39 cellular contexts compared by ENCODE assay signal in genomic region chr4:183068502-183068901, GRCh38.
"Had no signal": no experiment of that assay in that cellular context is flagged by ENCODE, and none has a peak within 500 bp of the region (broad histone marks: within the 10 kb centered on the region; RNA-seq: fewer than 3 reads in every experiment).

No MANE protein-coding gene starts in this region.

- H3K27me3 ChIP-seq: adrenal gland, ascending aorta, body of pancreas, brain microvascular endothelial cell, breast epithelium, cardiac muscle cell had no signal

- ATAC-seq: activated naive CD4-positive, alpha-beta T cell treated with anti-CD3 and anti-CD28 coated beads, Interleukin-2, amount 50 U/mL, for 72 hours; activated naive CD8-positive, alpha-beta T cell treated with anti-CD3 and anti-CD28 coated beads, Interleukin-2, amount 50 U/mL, for 24 hours; activated T-cell treated with anti-CD3 and anti-CD28 coated beads, Interleukin-2, amount 50 U/mL, for 4 hours; activated T-cell treated with anti-CD3 and anti-CD28 coated beads, Interleukin-2, amount 50 U/mL, for 72 hours; activated T-helper 17 cell treated with anti-CD3 and anti-CD28 coated beads, Interleukin-2, amount 50 U/mL, for 72 hours; body of pancreas had no signal

- H3K9me3 ChIP-seq: adrenal gland, ascending aorta, body of pancreas had no signal

- H3K27ac Mint-ChIP-seq: activated naive CD4-positive, alpha-beta T cell treated with anti-CD3 and anti-CD28 coated beads for 36 hours; activated naive CD4-positive, alpha-beta T cell treated with anti-CD3 and anti-CD28 coated beads, Interleukin-2, amount 10 ng/mL, durations not matched to agents 7 days and 5 days; activated naive CD4-positive, alpha-beta T cell treated with anti-CD3 and anti-CD28 coated beads, Interleukin-2, amount 50 U/mL, for 24 hours; activated naive CD4-positive, alpha-beta T cell treated with anti-CD3 and anti-CD28 coated beads, Interleukin-2, amount 50 U/mL, for 72 hours; activated naive CD8-positive, alpha-beta T cell; activated naive CD8-positive, alpha-beta T cell treated with anti-CD3 and anti-CD28 coated beads for 36 hours; activated naive CD8-positive, alpha-beta T cell treated with anti-CD3 and anti-CD28 coated beads, Interleukin-2, amount 10 ng/mL, durations not matched to agents 7 days and 5 days; activated naive CD8-positive, alpha-beta T cell treated with anti-CD3 and anti-CD28 coated beads, Interleukin-2, amount 50 U/mL, for 24 hours; activated T-cell treated with anti-CD3 and anti-CD28 coated beads, Interleukin-2, amount 50 U/mL, for 24 hours; activated T-cell treated with anti-CD3 and anti-CD28 coated beads, Interleukin-2, amount 50 U/mL, for 72 hours; activated T-helper 1 cell treated with anti-CD3 and anti-CD28 coated beads, Interleukin-12 subunit alpha, Interleukin-12 subunit beta, Interleukin-2, Interleukin-4 antibody, amounts not matched to agents 30 ng/mL and 10 ng/mL and 1 ng/mL, durations not matched to agents 14 hours and 24 hours and 36 hours; activated T-helper 17 cell treated with anti-CD3 and anti-CD28 coated beads, Interleukin-2, amount 50 U/mL, for 72 hours; activated T-helper 2 cell treated with anti-CD3 and anti-CD28 coated beads, Interferon-gamma antibody, Interleukin-2, Interleukin-4, amounts not matched to agents 10 μg/mL and 5 μg/mL and 100 μg/mL, durations not matched to agents 14 hours and 24 hours and 36 hours; brain had no signal

- H3K4me3 ChIP-seq: adrenal gland, ascending aorta, body of pancreas, breast epithelium, cardiac muscle cell had no signal

- H3K4me1 Mint-ChIP-seq: activated naive CD4-positive, alpha-beta T cell treated with anti-CD3 and anti-CD28 coated beads, Interleukin-2, amount 10 ng/mL, durations not matched to agents 7 days and 5 days; activated naive CD4-positive, alpha-beta T cell treated with anti-CD3 and anti-CD28 coated beads, Interleukin-2, amount 50 U/mL, for 24 hours; activated naive CD8-positive, alpha-beta T cell treated with anti-CD3 and anti-CD28 coated beads for 36 hours; activated naive CD8-positive, alpha-beta T cell treated with anti-CD3 and anti-CD28 coated beads, Interleukin-2, amount 50 U/mL, for 24 hours; activated T-helper 17 cell treated with anti-CD3 and anti-CD28 coated beads, Interleukin-2, amount 50 U/mL, for 72 hours; brain; central memory CD8-positive, alpha-beta T cell had no signal

- H3K9me3 Mint-ChIP-seq: activated naive CD4-positive, alpha-beta T cell treated with anti-CD3 and anti-CD28 coated beads, Interleukin-2, amount 10 ng/mL, durations not matched to agents 7 days and 5 days; activated naive CD8-positive, alpha-beta T cell treated with anti-CD3 and anti-CD28 coated beads, Interleukin-2, amount 10 ng/mL, durations not matched to agents 7 days and 5 days; activated naive CD8-positive, alpha-beta T cell treated with anti-CD3 and anti-CD28 coated beads, Interleukin-2, amount 50 U/mL, for 24 hours; activated T-helper 1 cell treated with anti-CD3 and anti-CD28 coated beads, Interleukin-12 subunit alpha, Interleukin-12 subunit beta, Interleukin-2, Interleukin-4 antibody, amounts not matched to agents 30 ng/mL and 10 ng/mL and 1 ng/mL, durations not matched to agents 14 hours and 24 hours and 36 hours; activated T-helper 2 cell treated with anti-CD3 and anti-CD28 coated beads, Interferon-gamma antibody, Interleukin-2, Interleukin-4, amounts not matched to agents 10 μg/mL and 5 μg/mL and 100 μg/mL, durations not matched to agents 14 hours and 24 hours and 36 hours had no signal

- H3K4me3 Mint-ChIP-seq: activated naive CD4-positive, alpha-beta T cell treated with anti-CD3 and anti-CD28 coated beads for 36 hours; activated naive CD4-positive, alpha-beta T cell treated with anti-CD3 and anti-CD28 coated beads, Interleukin-2, amount 10 ng/mL, durations not matched to agents 7 days and 5 days; activated naive CD4-positive, alpha-beta T cell treated with anti-CD3 and anti-CD28 coated beads, Interleukin-2, amount 50 U/mL, for 24 hours; activated naive CD8-positive, alpha-beta T cell; activated naive CD8-positive, alpha-beta T cell treated with anti-CD3 and anti-CD28 coated beads for 36 hours; activated naive CD8-positive, alpha-beta T cell treated with anti-CD3 and anti-CD28 coated beads, Interleukin-2, amount 10 ng/mL, durations not matched to agents 7 days and 5 days; activated naive CD8-positive, alpha-beta T cell treated with anti-CD3 and anti-CD28 coated beads, Interleukin-2, amount 50 U/mL, for 24 hours; activated T-cell treated with anti-CD3 and anti-CD28 coated beads, Interleukin-2, amount 50 U/mL, for 24 hours; activated T-cell treated with anti-CD3 and anti-CD28 coated beads, Interleukin-2, amount 50 U/mL, for 4 hours; activated T-cell treated with anti-CD3 and anti-CD28 coated beads, Interleukin-2, amount 50 U/mL, for 72 hours; activated T-helper 1 cell treated with anti-CD3 and anti-CD28 coated beads, Interleukin-12 subunit alpha, Interleukin-12 subunit beta, Interleukin-2, Interleukin-4 antibody, amounts not matched to agents 30 ng/mL and 10 ng/mL and 1 ng/mL, durations not matched to agents 14 hours and 24 hours and 36 hours; activated T-helper 17 cell treated with anti-CD3 and anti-CD28 coated beads, Interleukin-2, amount 50 U/mL, for 72 hours; brain; central memory CD8-positive, alpha-beta T cell had no signal

- DNase-seq: activated effector memory CD4-positive, alpha-beta T cell treated with anti-CD3 and anti-CD28 coated beads, Interleukin-2, amount 50 U/mL, for 16 hours; activated effector memory CD4-positive, alpha-beta T cell treated with Interleukin-2 at 50 U/mL for 16 hours; activated gamma-delta T cell; activated gamma-delta T cell treated with Interleukin-2 at 50 U/mL for 16 hours; activated naive CD4-positive, alpha-beta T cell; activated naive CD4-positive, alpha-beta T cell treated with anti-CD3 and anti-CD28 coated beads for 36 hours; activated naive CD4-positive, alpha-beta T cell treated with anti-CD3 and anti-CD28 coated beads, Interleukin-2, amount 10 ng/mL, durations not matched to agents 7 days and 5 days; activated naive CD4-positive, alpha-beta T cell treated with anti-CD3 and anti-CD28 coated beads, Interleukin-2, amount 50 U/mL, for 16 hours; activated naive CD4-positive, alpha-beta T cell treated with Interleukin-2 at 50 U/mL for 16 hours; activated naive CD8-positive, alpha-beta T cell treated with anti-CD3 and anti-CD28 coated beads for 36 hours; activated naive CD8-positive, alpha-beta T cell treated with anti-CD3 and anti-CD28 coated beads, Interleukin-2, amount 10 ng/mL, durations not matched to agents 7 days and 5 days; activated naive CD8-positive, alpha-beta T cell treated with anti-CD3 and anti-CD28 coated beads, Interleukin-2, amount 50 U/mL, for 24 hours; activated T-cell treated with anti-CD3 and anti-CD28 coated beads, Interleukin-2, amount 50 U/mL, for 24 hours; activated T-cell treated with anti-CD3 and anti-CD28 coated beads, Interleukin-2, amount 50 U/mL, for 4 hours; activated T-cell treated with anti-CD3 and anti-CD28 coated beads, Interleukin-2, amount 50 U/mL, for 48 hours; activated T-cell treated with anti-CD3 and anti-CD28 coated beads, Interleukin-2, amount 50 U/mL, for 72 hours; adrenal gland; amniotic stem cell; amygdala; anterior cingulate cortex; aorta; body of pancreas; brain microvascular endothelial cell; caudate nucleus; central memory CD4-positive, alpha-beta T cell; cerebellar nuclear complex had no signal

- H3K36me3 Mint-ChIP-seq: activated naive CD4-positive, alpha-beta T cell treated with anti-CD3 and anti-CD28 coated beads, Interleukin-2, amount 10 ng/mL, durations not matched to agents 7 days and 5 days; activated naive CD4-positive, alpha-beta T cell treated with anti-CD3 and anti-CD28 coated beads, Interleukin-2, amount 50 U/mL, for 72 hours; activated naive CD8-positive, alpha-beta T cell; activated naive CD8-positive, alpha-beta T cell treated with anti-CD3 and anti-CD28 coated beads for 36 hours; activated naive CD8-positive, alpha-beta T cell treated with anti-CD3 and anti-CD28 coated beads, Interleukin-2, amount 10 ng/mL, durations not matched to agents 7 days and 5 days had no signal

- H3K4me1 ChIP-seq: ascending aorta, body of pancreas, breast epithelium had no signal

- H3K27ac ChIP-seq: adrenal gland, ascending aorta, body of pancreas, brain microvascular endothelial cell, breast epithelium, cardiac muscle cell had no signal

- FAIRE-seq: astrocyte, bronchial epithelial cell had no signal

- H3K36me3 ChIP-seq: adrenal gland, ascending aorta, brain microvascular endothelial cell, breast epithelium, cardiac muscle cell had no signal
